36 cellular contexts compared by ENCODE assay signal in the genomic region with DNA sequence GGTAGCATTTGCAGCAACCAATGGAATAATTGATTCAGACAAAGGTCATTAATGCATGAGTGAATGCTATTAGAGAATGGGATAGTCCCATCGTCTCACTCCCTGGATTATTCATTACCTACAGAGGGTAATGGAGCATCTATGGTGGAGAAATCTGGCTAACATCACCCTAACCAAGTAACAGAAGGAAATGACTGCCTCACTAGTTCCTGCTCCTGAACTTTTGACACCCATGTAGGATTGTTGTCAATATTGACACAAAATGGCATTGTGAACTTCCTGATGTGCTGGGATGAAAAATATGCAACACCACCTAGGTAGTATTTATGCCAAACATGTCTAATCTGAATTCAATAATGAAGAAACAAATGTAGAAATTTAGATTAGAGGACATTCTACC. TPM values are rescaled to one million over a fixed set of nuclear protein-coding genes. Genes with fewer than 3 reads are reported as not detected.
"Had no signal": no experiment of that assay in that cellular context is flagged by ENCODE, and none has a peak within 500 bp of the region (broad histone marks: within the 10 kb centered on the region; RNA-seq: fewer than 3 reads in every experiment).

No MANE protein-coding gene starts in this region.

- H3K27me3 Mint-ChIP-seq: activated CD4-positive, alpha-beta memory T cell treated with anti-CD3 and anti-CD28 coated beads, Interleukin-2, amount 10 ng/mL, durations not matched to agents 7 days and 5 days; activated CD4-positive, alpha-beta T cell treated with anti-CD3 and anti-CD28 coated beads, Interleukin-2, amount 10 ng/mL, durations not matched to agents 7 days and 5 days; activated naive CD4-positive, alpha-beta T cell treated with anti-CD3 and anti-CD28 coated beads, Interleukin-2, amount 50 U/mL, for 24 hours; activated T-helper 17 cell treated with anti-CD3 and anti-CD28 coated beads, Interleukin-2, amount 50 U/mL, for 72 hours; stimulated activated memory B cell treated with anti-CD40 and anti-IgM and Interleukin-4, amounts not matched to agents 10 μg/mL and 1 μg/mL and 100 μg/mL, for 72 hours; stimulated activated naive CD8-positive, alpha-beta T cell treated with anti-CD3 and anti-CD28 coated beads, Interleukin-15, amount 100 ng/mL, for 72 hours had no signal

- H3K9me3 ChIP-seq: left lung, neutrophil, ovary, sigmoid colon, upper lobe of left lung, vagina had no signal

- ATAC-seq: activated naive CD8-positive, alpha-beta T cell treated with anti-CD3 and anti-CD28 coated beads, Interleukin-2, amount 50 U/mL, for 24 hours; activated T-cell treated with anti-CD3 and anti-CD28 coated beads, Interleukin-2, amount 50 U/mL, for 4 hours; activated T-helper 17 cell treated with anti-CD3 and anti-CD28 coated beads, Interleukin-2, amount 50 U/mL, for 72 hours; esophagus mucosa; left lung; stimulated activated memory B cell treated with anti-CD40 and anti-IgM and Interleukin-4, amounts not matched to agents 10 μg/mL and 1 μg/mL and 100 μg/mL, for 72 hours; stimulated activated naive CD8-positive, alpha-beta T cell treated with anti-CD3 and anti-CD28 coated beads, Interleukin-15, amount 100 ng/mL, for 72 hours; WTC11 had no signal

- H3K27me3 ChIP-seq: left lung, neutrophil, ovary, sigmoid colon, upper lobe of left lung, vagina had no signal

- H3K36me3 Mint-ChIP-seq: activated naive CD4-positive, alpha-beta T cell treated with anti-CD3 and anti-CD28 coated beads, Interleukin-2, amount 50 U/mL, for 24 hours; stimulated activated memory B cell treated with anti-CD40 and anti-IgM and Interleukin-4, amounts not matched to agents 10 μg/mL and 1 μg/mL and 100 μg/mL, for 72 hours; WTC11 had no signal

- H3K27ac ChIP-seq: left lung, neutrophil, ovary, sigmoid colon, upper lobe of left lung, vagina had no signal

- H3K4me2 ChIP-seq: smooth muscle cell had no signal

- H3K4me1 ChIP-seq: left lung, sigmoid colon, upper lobe of left lung, vagina had no signal

- H3K36me3 ChIP-seq: left lung, neutrophil, ovary, sigmoid colon, upper lobe of left lung, vagina had no signal

- H3K4me1 Mint-ChIP-seq: activated CD4-positive, alpha-beta memory T cell treated with anti-CD3 and anti-CD28 coated beads, Interleukin-2, amount 10 ng/mL, durations not matched to agents 7 days and 5 days; activated CD4-positive, alpha-beta T cell treated with anti-CD3 and anti-CD28 coated beads, Interleukin-2, amount 10 ng/mL, durations not matched to agents 7 days and 5 days; activated naive CD4-positive, alpha-beta T cell treated with anti-CD3 and anti-CD28 coated beads, Interleukin-2, amount 50 U/mL, for 24 hours; activated naive CD8-positive, alpha-beta T cell treated with anti-CD3 and anti-CD28 coated beads, Interleukin-2, amount 50 U/mL, for 24 hours; activated T-helper 17 cell treated with anti-CD3 and anti-CD28 coated beads, Interleukin-2, amount 50 U/mL, for 72 hours; stimulated activated memory B cell treated with anti-CD40 and anti-IgM and Interleukin-4, amounts not matched to agents 10 μg/mL and 1 μg/mL and 100 μg/mL, for 72 hours; stimulated activated naive CD8-positive, alpha-beta T cell treated with anti-CD3 and anti-CD28 coated beads, Interleukin-15, amount 100 ng/mL, for 72 hours had no signal

- DNase-seq: activated CD4-positive, alpha-beta memory T cell treated with anti-CD3 and anti-CD28 coated beads, Interleukin-2, amount 10 ng/mL, durations not matched to agents 7 days and 5 days; activated CD4-positive, alpha-beta T cell treated with anti-CD3 and anti-CD28 coated beads for 1 hour; activated CD4-positive, alpha-beta T cell treated with anti-CD3 and anti-CD28 coated beads, Interleukin-2, amount 10 ng/mL, durations not matched to agents 7 days and 5 days; activated gamma-delta T cell treated with Interleukin-2 at 50 U/mL for 16 hours; activated naive CD8-positive, alpha-beta T cell treated with anti-CD3 and anti-CD28 coated beads, Interleukin-2, amount 50 U/mL, for 24 hours; activated T-cell treated with anti-CD3 and anti-CD28 coated beads, Interleukin-2, amount 50 U/mL, for 4 hours; amygdala; caudate nucleus; foreskin fibroblast; head of caudate nucleus; hippocampal formation; left lung; mesendoderm; nephron progenitor cell; ovary; retina; sigmoid colon; stimulated activated CD4-positive, alpha-beta T cell treated with anti-CD3 and anti-CD28 coated beads, Interleukin-1b, Interleukin-23, amount 100 ng/mL, for 48 hours; stimulated activated CD4-positive, alpha-beta T cell treated with anti-CD3 and anti-CD28 coated beads, Interleukin-4, amount 100 ng/mL, for 4 hours; stimulated activated CD8-positive, alpha-beta memory T cell treated with anti-CD3 and anti-CD28 coated beads, Interleukin-4, amount 100 ng/mL, for 48 hours; stimulated activated naive CD8-positive, alpha-beta T cell treated with anti-CD3 and anti-CD28 coated beads, Interleukin-15, amount 100 ng/mL, for 72 hours; substantia nigra; T-helper 2 cell; upper lobe of left lung had no signal

- H3K9me3 Mint-ChIP-seq: activated CD4-positive, alpha-beta memory T cell treated with anti-CD3 and anti-CD28 coated beads, Interleukin-2, amount 10 ng/mL, durations not matched to agents 7 days and 5 days; activated CD4-positive, alpha-beta T cell treated with anti-CD3 and anti-CD28 coated beads, Interleukin-2, amount 10 ng/mL, durations not matched to agents 7 days and 5 days; activated naive CD4-positive, alpha-beta T cell treated with anti-CD3 and anti-CD28 coated beads, Interleukin-2, amount 50 U/mL, for 24 hours; activated naive CD8-positive, alpha-beta T cell treated with anti-CD3 and anti-CD28 coated beads, Interleukin-2, amount 50 U/mL, for 24 hours; activated T-cell treated with anti-CD3 and anti-CD28 coated beads, Interleukin-2, amount 50 U/mL, for 4 hours; activated T-helper 17 cell treated with anti-CD3 and anti-CD28 coated beads, Interleukin-2, amount 50 U/mL, for 72 hours; nephron progenitor cell; stimulated activated memory B cell treated with anti-CD40 and anti-IgM and Interleukin-4, amounts not matched to agents 10 μg/mL and 1 μg/mL and 100 μg/mL, for 72 hours; stimulated activated naive CD8-positive, alpha-beta T cell treated with anti-CD3 and anti-CD28 coated beads, Interleukin-15, amount 100 ng/mL, for 72 hours; WTC11 had no signal

- H3K4me3 Mint-ChIP-seq: activated CD4-positive, alpha-beta memory T cell treated with anti-CD3 and anti-CD28 coated beads, Interleukin-2, amount 10 ng/mL, durations not matched to agents 7 days and 5 days; activated CD4-positive, alpha-beta T cell treated with anti-CD3 and anti-CD28 coated beads, Interleukin-2, amount 10 ng/mL, durations not matched to agents 7 days and 5 days; activated naive CD4-positive, alpha-beta T cell treated with anti-CD3 and anti-CD28 coated beads, Interleukin-2, amount 50 U/mL, for 24 hours; activated naive CD8-positive, alpha-beta T cell treated with anti-CD3 and anti-CD28 coated beads, Interleukin-2, amount 50 U/mL, for 24 hours; activated T-cell treated with anti-CD3 and anti-CD28 coated beads, Interleukin-2, amount 50 U/mL, for 4 hours; activated T-helper 17 cell treated with anti-CD3 and anti-CD28 coated beads, Interleukin-2, amount 50 U/mL, for 72 hours; nephron progenitor cell; stimulated activated memory B cell treated with anti-CD40 and anti-IgM and Interleukin-4, amounts not matched to agents 10 μg/mL and 1 μg/mL and 100 μg/mL, for 72 hours; stimulated activated naive CD8-positive, alpha-beta T cell treated with anti-CD3 and anti-CD28 coated beads, Interleukin-15, amount 100 ng/mL, for 72 hours; WTC11 had no signal

- H3K4me3 ChIP-seq: left lung, lung, ovary, sigmoid colon, smooth muscle cell, upper lobe of left lung, vagina had no signal

- FAIRE-seq: endothelial cell of umbilical vein, keratinocyte had no signal

- H3K27ac Mint-ChIP-seq: activated CD4-positive, alpha-beta memory T cell treated with anti-CD3 and anti-CD28 coated beads, Interleukin-2, amount 10 ng/mL, durations not matched to agents 7 days and 5 days; activated CD4-positive, alpha-beta T cell treated with anti-CD3 and anti-CD28 coated beads, Interleukin-2, amount 10 ng/mL, durations not matched to agents 7 days and 5 days; activated naive CD4-positive, alpha-beta T cell treated with anti-CD3 and anti-CD28 coated beads, Interleukin-2, amount 50 U/mL, for 24 hours; activated naive CD8-positive, alpha-beta T cell treated with anti-CD3 and anti-CD28 coated beads, Interleukin-2, amount 50 U/mL, for 24 hours; activated T-helper 17 cell treated with anti-CD3 and anti-CD28 coated beads, Interleukin-2, amount 50 U/mL, for 72 hours; nephron progenitor cell; progenitor cell of endocrine pancreas; stimulated activated memory B cell treated with anti-CD40 and anti-IgM and Interleukin-4, amounts not matched to agents 10 μg/mL and 1 μg/mL and 100 μg/mL, for 72 hours; stimulated activated naive CD8-positive, alpha-beta T cell treated with anti-CD3 and anti-CD28 coated beads, Interleukin-15, amount 100 ng/mL, for 72 hours; WTC11 had no signal

RNA-seq across cellular contexts. Expression of a gene that starts 44.0 kb away (rescaled TPM):
- total RNA-seq: activated CD4-positive, alpha-beta memory T cell treated with anti-CD3 and anti-CD28 coated beads, Interleukin-2, amount 10 ng/mL, durations not matched to agents 7 days and 5 days; activated CD4-positive, alpha-beta T cell treated with anti-CD3 and anti-CD28 coated beads, Interleukin-2, amount 10 ng/mL, durations not matched to agents 7 days and 5 days; activated T-cell treated with anti-CD3 and anti-CD28 coated beads, Interleukin-2, amount 50 U/mL, for 4 hours; activated T-helper 17 cell treated with anti-CD3 and anti-CD28 coated beads, Interleukin-2, amount 50 U/mL, for 72 hours; endothelial cell of umbilical vein; left lung; smooth muscle cell; vagina had no signal
- polyA plus RNA-seq: endothelial cell of umbilical vein had no signal
